8 cellular contexts compared by ENCODE assay signal in genomic region chr12:100141666-100141997, GRCh38. TPM values are rescaled to one million over a fixed set of nuclear protein-coding genes. Genes with fewer than 3 reads are reported as not detected.
DNase-seq lines count a peak whose midpoint lies in the region; ATAC-seq and TF ChIP-seq lines count a peak whose summit lies in the region.

No MANE protein-coding gene starts in this region.

- H3K27ac Mint-ChIP-seq in IgD-negative memory B cell = peak overlapping the region; percentile 84 to 92 (median 90)
- peak overlapping the region; percentile 85 for H3K27ac Mint-ChIP-seq in neural crest cell (ENCODE audit: unreplicated experiment)

- H3K79me2 ChIP-seq in fibroblast of lung (ENCODE audit: control insufficient read depth, insufficient read depth, low read length) = peaks cover 53% of the 10 kb centered on the region

- peak; percentile 25 for ATAC-seq in GM21619 (IDR thresholded peaks at IDR 0.05; ENCODE audit: unreplicated experiment)

- H3K9me3 Mint-ChIP-seq in IgD-negative memory B cell (no peaks in the 10 kb centered on the region), neural crest cell (no peaks in the 10 kb centered on the region)

- H3K4me2 ChIP-seq in fibroblast of lung (ENCODE audit: extremely low read depth, insufficient read depth, low read length) = peak overlapping the region; percentile 76

- no peaks in the 10 kb centered on the region for H3K27me3 ChIP-seq in fibroblast of lung (ENCODE audit: control insufficient read depth, insufficient read depth, low read length)

- peak overlapping the region; percentile 97 for H3K9ac ChIP-seq in fibroblast of lung (ENCODE audit: insufficient read depth, low read length)

- peaks cover 1% of the 10 kb centered on the region for H3K27me3 Mint-ChIP-seq in IgD-negative memory B cell
- no peaks in the 10 kb centered on the region for H3K27me3 Mint-ChIP-seq in neural crest cell (ENCODE audit: low read depth)

- H3K36me3 Mint-ChIP-seq in IgD-negative memory B cell (peaks cover 2% of the 10 kb centered on the region), neural crest cell (ENCODE audit: low read depth) (no peaks in the 10 kb centered on the region)

- H4K20me1 ChIP-seq in fibroblast of lung (ENCODE audit: control insufficient read depth, extremely low read depth, insufficient read depth, low read length) = no peaks in the 10 kb centered on the region

- peak overlapping the region; percentile 95 to 99 (median 96) for H3K4me3 Mint-ChIP-seq in IgD-negative memory B cell
- H3K4me3 Mint-ChIP-seq in neural crest cell = peak overlapping the region; percentile 89

- H3K4me1 ChIP-seq in fibroblast of lung (ENCODE audit: control insufficient read depth, extremely low read depth, insufficient read depth, low read length) = no peaks in the 10 kb centered on the region

- peak overlapping the region; percentile 77 to 98 (median 94) for H3K4me3 ChIP-seq in fibroblast of lung (replicated peaks in 1 of 4; ENCODE audit: control extremely low read depth in 1 of 4, insufficient read depth in 1 of 4, low read depth in 3 of 4, low read length in 4 of 4)

- peak overlapping the region; percentile 98 for H3K27ac ChIP-seq in fibroblast of lung (ENCODE audit: insufficient read depth, low read length)

- no peaks in the 10 kb centered on the region for H3K9me3 ChIP-seq in fibroblast of lung (ENCODE audit: control insufficient read depth, insufficient read depth, low read depth, low read length)

- peak overlapping the region; percentile 95 for H2AFZ ChIP-seq in fibroblast of lung (ENCODE audit: low read length)

- peaks cover 40 to 45% (median 43%) of the 10 kb centered on the region in 3 donors for H3K4me1 Mint-ChIP-seq in IgD-negative memory B cell
- peaks cover 33% of the 10 kb centered on the region for H3K4me1 Mint-ChIP-seq in neural crest cell

- DNase-seq in EH (ENCODE audit: low read depth) (peak; percentile 86), fibroblast of lung (ENCODE audit: low read depth in 2 of 2) (peak; percentile 91 to 92), neural crest cell (ENCODE audit: low read depth, low spot score) (no peak), NCI-H1105 treated with DMSO at 0.1 percent for 48 hours (lab: John Stamatoyannopoulos, UW) (no peak)
- DNase-seq in activated CD4-positive, alpha-beta T cell treated with anti-CD3 and anti-CD28 coated beads for 48 hours = peak; percentile 35
- no peak for DNase-seq in activated effector memory CD4-positive, alpha-beta T cell treated with anti-CD3 and anti-CD28 coated beads, Interleukin-2, amount 50 U/mL, for 16 hours

- TF ChIP-seq CTCF in fibroblast of lung (conservative IDR thresholded peaks at IDR 0.05 in 1 of 2, IDR thresholded peaks at IDR 0.05 in 1 of 2; ENCODE audit: low read depth in 1 of 2, low read length in 2 of 2) (no peak), neural crest cell (conservative IDR thresholded peaks at IDR 0.05) (no peak)

- no peaks in the 10 kb centered on the region for H3K36me3 ChIP-seq in fibroblast of lung (ENCODE audit: control insufficient read depth, insufficient read depth, low read length)

RNA-seq across cellular contexts. Expression of gene BLTP3B, which starts 1.0 kb away (rescaled TPM):
- polyA plus RNA-seq in IgD-negative memory B cell (20.5 TPM), fibroblast of lung (30.0 and 37.2 TPM in 2 replicates)
- total RNA-seq in fibroblast of lung (38.3 and 44.4 TPM in 2 replicates), neural crest cell (17.8 and 19.0 TPM in 2 replicates)
- polyA plus RNA-seq in fibroblast of lung (2012) = 13.5 and 14.7 TPM in 2 replicates
- 1.9 and 2.8 TPM in 2 replicates for polyA minus RNA-seq in fibroblast of lung (ENCODE audit: low replicate concordance)

RNA-seq across cellular contexts. Expression of gene ACTR6, which starts 59.0 kb away (rescaled TPM):
- polyA plus RNA-seq in IgD-negative memory B cell = 29.8 TPM
- 13.9 and 16.5 TPM in 2 replicates for total RNA-seq in fibroblast of lung
- 23.8 and 34.3 TPM in 2 replicates for polyA plus RNA-seq in fibroblast of lung
- 15.8 and 22.8 TPM in 2 replicates for polyA plus RNA-seq in fibroblast of lung (2012)
- 0.86 TPM in 1 of 2 replicates, not detected in the other for polyA minus RNA-seq in fibroblast of lung (ENCODE audit: low replicate concordance)
- 36.3 and 38.2 TPM in 2 replicates for total RNA-seq in neural crest cell

Comparison
In these comparisons a context has a peak if more than half of its experiments do, and no peak if none do; other contexts are left out.
1. DNase-seq: peak in EH (single experiment), activated CD4-positive, alpha-beta T cell treated with anti-CD3 and anti-CD28 coated beads for 48 hours (single experiment) and fibroblast of lung (2 of 2); none in neural crest cell (single experiment), NCI-H1105 treated with DMSO at 0.1 percent for 48 hours (single experiment) and activated effector memory CD4-positive, alpha-beta T cell treated with anti-CD3 and anti-CD28 coated beads, Interleukin-2, amount 50 U/mL, for 16 hours (single experiment).